Comparison of ENCODE assay signal across 1 cellular context in the genomic region with DNA sequence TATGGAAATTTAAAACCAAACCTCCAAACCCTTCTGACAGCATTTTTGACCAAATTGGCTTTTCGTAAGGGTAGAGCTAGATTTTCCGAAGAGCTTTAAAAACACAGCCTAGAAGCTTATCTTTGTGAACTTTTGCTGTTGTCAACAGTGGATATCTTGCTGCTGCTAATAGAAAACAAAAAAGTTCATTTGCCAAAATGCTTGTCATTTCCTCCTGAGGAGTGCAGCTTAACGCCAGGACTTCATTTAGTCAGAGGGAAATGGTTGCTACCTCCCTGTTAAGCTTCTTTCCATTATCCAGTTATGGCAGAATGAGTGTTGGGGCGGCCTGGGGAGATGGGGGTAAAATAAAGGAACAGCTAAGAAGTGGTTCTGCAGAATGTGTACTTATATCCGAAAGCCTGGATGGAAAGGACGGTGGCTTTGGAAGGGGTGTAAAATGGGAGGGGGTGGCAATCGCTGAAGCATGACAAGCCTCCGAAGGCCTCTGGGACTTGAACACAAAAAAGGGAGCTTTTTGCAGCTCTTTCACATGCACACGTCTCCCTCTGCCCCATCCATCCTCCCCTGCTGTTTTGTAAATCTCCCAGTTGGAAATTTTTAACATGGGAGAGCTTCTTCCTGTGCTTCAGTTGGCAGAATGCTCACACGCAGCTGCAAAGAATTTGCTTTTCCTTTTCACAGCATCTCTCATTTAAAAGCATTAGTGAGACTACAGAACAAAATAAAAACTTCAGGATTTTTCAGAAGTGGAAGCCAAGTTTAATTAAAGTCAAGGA.
A peak's percentile ranks its signal among the peaks of the same experiment; 100 is the strongest.
TF ChIP-seq lines count a peak whose summit lies in the region.

No MANE protein-coding gene starts in this region.

TF ChIP-seq in H1, 55 proteins besides CTCF, POLR2A, EP300 and RAD21 (continued from another document):
- TF ChIP-seq, protein P1, sequence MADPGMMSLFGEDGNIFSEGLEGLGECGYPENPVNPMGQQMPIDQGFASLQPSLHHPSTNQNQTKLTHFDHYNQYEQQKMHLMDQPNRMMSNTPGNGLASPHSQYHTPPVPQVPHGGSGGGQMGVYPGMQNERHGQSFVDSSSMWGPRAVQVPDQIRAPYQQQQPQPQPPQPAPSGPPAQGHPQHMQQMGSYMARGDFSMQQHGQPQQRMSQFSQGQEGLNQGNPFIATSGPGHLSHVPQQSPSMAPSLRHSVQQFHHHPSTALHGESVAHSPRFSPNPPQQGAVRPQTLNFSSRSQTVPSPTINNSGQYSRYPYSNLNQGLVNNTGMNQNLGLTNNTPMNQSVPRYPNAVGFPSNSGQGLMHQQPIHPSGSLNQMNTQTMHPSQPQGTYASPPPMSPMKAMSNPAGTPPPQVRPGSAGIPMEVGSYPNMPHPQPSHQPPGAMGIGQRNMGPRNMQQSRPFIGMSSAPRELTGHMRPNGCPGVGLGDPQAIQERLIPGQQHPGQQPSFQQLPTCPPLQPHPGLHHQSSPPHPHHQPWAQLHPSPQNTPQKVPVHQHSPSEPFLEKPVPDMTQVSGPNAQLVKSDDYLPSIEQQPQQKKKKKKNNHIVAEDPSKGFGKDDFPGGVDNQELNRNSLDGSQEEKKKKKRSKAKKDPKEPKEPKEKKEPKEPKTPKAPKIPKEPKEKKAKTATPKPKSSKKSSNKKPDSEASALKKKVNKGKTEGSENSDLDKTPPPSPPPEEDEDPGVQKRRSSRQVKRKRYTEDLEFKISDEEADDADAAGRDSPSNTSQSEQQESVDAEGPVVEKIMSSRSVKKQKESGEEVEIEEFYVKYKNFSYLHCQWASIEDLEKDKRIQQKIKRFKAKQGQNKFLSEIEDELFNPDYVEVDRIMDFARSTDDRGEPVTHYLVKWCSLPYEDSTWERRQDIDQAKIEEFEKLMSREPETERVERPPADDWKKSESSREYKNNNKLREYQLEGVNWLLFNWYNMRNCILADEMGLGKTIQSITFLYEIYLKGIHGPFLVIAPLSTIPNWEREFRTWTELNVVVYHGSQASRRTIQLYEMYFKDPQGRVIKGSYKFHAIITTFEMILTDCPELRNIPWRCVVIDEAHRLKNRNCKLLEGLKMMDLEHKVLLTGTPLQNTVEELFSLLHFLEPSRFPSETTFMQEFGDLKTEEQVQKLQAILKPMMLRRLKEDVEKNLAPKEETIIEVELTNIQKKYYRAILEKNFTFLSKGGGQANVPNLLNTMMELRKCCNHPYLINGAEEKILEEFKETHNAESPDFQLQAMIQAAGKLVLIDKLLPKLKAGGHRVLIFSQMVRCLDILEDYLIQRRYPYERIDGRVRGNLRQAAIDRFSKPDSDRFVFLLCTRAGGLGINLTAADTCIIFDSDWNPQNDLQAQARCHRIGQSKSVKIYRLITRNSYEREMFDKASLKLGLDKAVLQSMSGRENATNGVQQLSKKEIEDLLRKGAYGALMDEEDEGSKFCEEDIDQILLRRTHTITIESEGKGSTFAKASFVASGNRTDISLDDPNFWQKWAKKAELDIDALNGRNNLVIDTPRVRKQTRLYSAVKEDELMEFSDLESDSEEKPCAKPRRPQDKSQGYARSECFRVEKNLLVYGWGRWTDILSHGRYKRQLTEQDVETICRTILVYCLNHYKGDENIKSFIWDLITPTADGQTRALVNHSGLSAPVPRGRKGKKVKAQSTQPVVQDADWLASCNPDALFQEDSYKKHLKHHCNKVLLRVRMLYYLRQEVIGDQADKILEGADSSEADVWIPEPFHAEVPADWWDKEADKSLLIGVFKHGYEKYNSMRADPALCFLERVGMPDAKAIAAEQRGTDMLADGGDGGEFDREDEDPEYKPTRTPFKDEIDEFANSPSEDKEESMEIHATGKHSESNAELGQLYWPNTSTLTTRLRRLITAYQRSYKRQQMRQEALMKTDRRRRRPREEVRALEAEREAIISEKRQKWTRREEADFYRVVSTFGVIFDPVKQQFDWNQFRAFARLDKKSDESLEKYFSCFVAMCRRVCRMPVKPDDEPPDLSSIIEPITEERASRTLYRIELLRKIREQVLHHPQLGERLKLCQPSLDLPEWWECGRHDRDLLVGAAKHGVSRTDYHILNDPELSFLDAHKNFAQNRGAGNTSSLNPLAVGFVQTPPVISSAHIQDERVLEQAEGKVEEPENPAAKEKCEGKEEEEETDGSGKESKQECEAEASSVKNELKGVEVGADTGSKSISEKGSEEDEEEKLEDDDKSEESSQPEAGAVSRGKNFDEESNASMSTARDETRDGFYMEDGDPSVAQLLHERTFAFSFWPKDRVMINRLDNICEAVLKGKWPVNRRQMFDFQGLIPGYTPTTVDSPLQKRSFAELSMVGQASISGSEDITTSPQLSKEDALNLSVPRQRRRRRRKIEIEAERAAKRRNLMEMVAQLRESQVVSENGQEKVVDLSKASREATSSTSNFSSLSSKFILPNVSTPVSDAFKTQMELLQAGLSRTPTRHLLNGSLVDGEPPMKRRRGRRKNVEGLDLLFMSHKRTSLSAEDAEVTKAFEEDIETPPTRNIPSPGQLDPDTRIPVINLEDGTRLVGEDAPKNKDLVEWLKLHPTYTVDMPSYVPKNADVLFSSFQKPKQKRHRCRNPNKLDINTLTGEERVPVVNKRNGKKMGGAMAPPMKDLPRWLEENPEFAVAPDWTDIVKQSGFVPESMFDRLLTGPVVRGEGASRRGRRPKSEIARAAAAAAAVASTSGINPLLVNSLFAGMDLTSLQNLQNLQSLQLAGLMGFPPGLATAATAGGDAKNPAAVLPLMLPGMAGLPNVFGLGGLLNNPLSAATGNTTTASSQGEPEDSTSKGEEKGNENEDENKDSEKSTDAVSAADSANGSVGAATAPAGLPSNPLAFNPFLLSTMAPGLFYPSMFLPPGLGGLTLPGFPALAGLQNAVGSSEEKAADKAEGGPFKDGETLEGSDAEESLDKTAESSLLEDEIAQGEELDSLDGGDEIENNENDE (IDR thresholded peaks at IDR 0.05; ENCODE audit: insufficient replicate concordance, low read length): peak; percentile 84
- TF ChIP-seq, protein P2, sequence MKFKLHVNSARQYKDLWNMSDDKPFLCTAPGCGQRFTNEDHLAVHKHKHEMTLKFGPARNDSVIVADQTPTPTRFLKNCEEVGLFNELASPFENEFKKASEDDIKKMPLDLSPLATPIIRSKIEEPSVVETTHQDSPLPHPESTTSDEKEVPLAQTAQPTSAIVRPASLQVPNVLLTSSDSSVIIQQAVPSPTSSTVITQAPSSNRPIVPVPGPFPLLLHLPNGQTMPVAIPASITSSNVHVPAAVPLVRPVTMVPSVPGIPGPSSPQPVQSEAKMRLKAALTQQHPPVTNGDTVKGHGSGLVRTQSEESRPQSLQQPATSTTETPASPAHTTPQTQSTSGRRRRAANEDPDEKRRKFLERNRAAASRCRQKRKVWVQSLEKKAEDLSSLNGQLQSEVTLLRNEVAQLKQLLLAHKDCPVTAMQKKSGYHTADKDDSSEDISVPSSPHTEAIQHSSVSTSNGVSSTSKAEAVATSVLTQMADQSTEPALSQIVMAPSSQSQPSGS (IDR thresholded peaks at IDR 0.05; ENCODE audit: low read length): no peak
- TF ChIP-seq SIN3A (conservative IDR thresholded peaks at IDR 0.05 in 1 of 2, IDR thresholded peaks at IDR 0.05 in 1 of 2; ENCODE audit: low read depth in 1 of 2, low read length in 2 of 2) (0 out of 4 replicates have a peak, but pooled peaks of 1 of the 2 experiments have one; percentile 58), SP1 (IDR thresholded peaks at IDR 0.05; ENCODE audit: low read depth, low read length) (peak; percentile 62; the same call in 1 of the 2 replicates), BRCA1 (IDR thresholded peaks at IDR 0.05; ENCODE audit: low read depth, low read length) (no peak), JUND (IDR thresholded peaks at IDR 0.05; ENCODE audit: low read length) (no peak), KDM1A (IDR thresholded peaks at IDR 0.05; ENCODE audit: borderline replicate concordance, low read length) (0 out of 2 replicates have a peak, but pooled peaks have one; percentile 47)
